19 cellular contexts compared by ENCODE assay signal in the genomic region with DNA sequence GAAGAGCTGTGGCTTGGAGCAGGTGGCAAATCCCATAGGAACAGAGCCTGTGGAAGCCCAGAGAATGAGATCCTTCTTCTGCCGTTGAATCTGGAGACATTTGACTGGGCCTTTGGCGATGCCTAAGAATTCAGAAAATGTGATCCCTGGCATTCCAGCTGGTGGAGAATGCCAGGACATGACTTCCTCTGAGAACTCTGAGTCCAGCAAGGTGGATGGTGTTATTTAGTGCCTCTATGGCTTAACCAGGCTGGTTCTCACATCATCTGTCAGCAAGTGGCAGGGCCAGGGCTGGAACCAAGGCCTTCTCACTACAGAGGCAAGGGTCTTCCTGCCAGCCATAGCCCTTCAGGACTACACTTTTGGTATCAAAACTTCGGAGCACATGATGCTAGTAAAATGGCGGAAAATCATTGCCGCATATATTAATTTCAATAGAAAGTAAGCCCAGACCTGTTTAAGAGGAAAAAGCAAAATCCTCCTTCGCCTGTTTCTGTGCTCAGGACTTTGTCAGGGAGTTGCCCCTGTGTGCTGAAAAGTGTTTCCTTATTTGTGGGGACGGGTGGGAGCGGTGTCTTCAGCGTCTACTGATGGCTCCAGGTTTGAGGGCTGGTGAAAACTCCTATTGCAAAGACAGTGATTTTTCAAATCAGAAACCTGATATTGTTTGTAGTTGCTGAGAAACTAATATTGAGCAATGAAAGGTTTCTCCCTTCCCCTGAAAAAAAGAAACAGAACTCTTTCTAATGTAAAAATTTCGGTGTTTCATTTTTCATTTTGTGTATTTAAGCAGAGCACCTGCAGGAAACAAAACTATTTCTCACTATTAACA. TPM values are rescaled to one million over a fixed set of nuclear protein-coding genes. Genes with fewer than 3 reads are reported as not detected.
DNase-seq lines count a peak whose midpoint lies in the region; ATAC-seq, FAIRE-seq and TF ChIP-seq lines count a peak whose summit lies in the region.
"Had no signal": no experiment of that assay in that cellular context is flagged by ENCODE, and none has a peak within 500 bp of the region (broad histone marks: within the 10 kb centered on the region; RNA-seq: fewer than 3 reads in every experiment).

No MANE protein-coding gene starts in this region.

- RAD21 ChIA-PET in GM12878 (lab: Charles Lee; ENCODE audit: unreplicated experiment) = interaction anchor here (1.0 to 13.0 kb wide), 20 partner anchors 7 to 127 kb away, joined by 3 to 256 read pairs (median 14); partner anchors contain the start of gene DUSP22

- H3K27ac ChIP-seq in GM23338 (ENCODE audit: low read depth) (no peak overlapping the region), GM12878 (ENCODE audit: control insufficient read depth, insufficient read depth) (peak overlapping the region; percentile 92), smooth muscle cell (ENCODE audit: low read depth) (no peak overlapping the region)

- H3K4me1 Mint-ChIP-seq in GM23338 = peaks cover 5% of the 10 kb centered on the region

- TF ChIP-seq EP300 in GM12878 (IDR thresholded peaks at IDR 0.05; ENCODE audit: borderline replicate concordance in 1 of 2, control insufficient read depth in 1 of 2, low read depth in 2 of 2, low read length in 2 of 2) = no peak

- SMC1A ChIA-PET in GM12878 (lab: Charles Lee; ENCODE audit: uncharacterized antibody, unreplicated experiment) = interaction anchor here (1.0 to 14.6 kb wide), 20 partner anchors 7 to 174 kb away, joined by 3 to 707 read pairs (median 10); partner anchors contain the start of genes DUSP22 and IRF4

- peak overlapping the region; percentile 63 for H3K9ac ChIP-seq in GM12878 (ENCODE audit: control insufficient read depth, insufficient read depth, low read length)
- H3K9ac ChIP-seq in smooth muscle cell (ENCODE audit: low read depth) = no peak overlapping the region
- H3K9ac ChIP-seq: SK-N-SH had no signal

- peak; percentile 22 for DNase-seq in AG10803 (ENCODE audit: low read depth)
- DNase-seq in GM23338 (ENCODE audit: low spot score) = peak; percentile 44
- DNase-seq in GM12878 (ENCODE audit: low read depth, low spot score) = peak; percentile 80
- no peak for DNase-seq in mucosa of descending colon
- no peak for DNase-seq in HT-29 (ENCODE audit: low spot score)
- no peak for DNase-seq in NCI-H2171 treated with DMSO at 0.1 percent for 48 hours (lab: John Stamatoyannopoulos, UW)
- DNase-seq in smooth muscle cell (lab: John Stamatoyannopoulos, UW; ENCODE audit: unreplicated experiment) = no peak
- DNase-seq: activated CD4-positive, alpha-beta memory T cell treated with anti-CD3 and anti-CD28 coated beads for 36 hours; CD8-positive, alpha-beta memory T cell; central memory CD4-positive, alpha-beta T cell; foreskin fibroblast; NCI-H2029 treated with DMSO at 0.1 percent for 48 hours; NCI-H524; SK-N-SH; stimulated activated naive CD4-positive, alpha-beta T cell; trophoblast cell had no signal

- H3K4me3 ChIP-seq in AG10803 (ENCODE audit: low read length) (no peak overlapping the region), GM23338 (no peak overlapping the region), GM12878 (no peak overlapping the region), mucosa of descending colon (no peak overlapping the region), smooth muscle cell (no peak overlapping the region)
- H3K4me3 ChIP-seq: Peyer's patch had no signal

- CTCF ChIA-PET in GM12878 (lab: Yijun Ruan, JAX) = interaction anchor here (0.8 to 8.6 kb wide), 15 partner anchors 9 to 100 kb away, joined by 3 to 94 read pairs (median 7); no protein-coding TSS in a partner anchor

- no peak overlapping the region for H3K4me3 Mint-ChIP-seq in GM23338
- H3K4me3 Mint-ChIP-seq: activated CD4-positive, alpha-beta memory T cell treated with anti-CD3 and anti-CD28 coated beads for 36 hours had no signal

- H3K27ac Mint-ChIP-seq in GM23338 = no peak overlapping the region
- H3K27ac Mint-ChIP-seq: activated CD4-positive, alpha-beta memory T cell treated with anti-CD3 and anti-CD28 coated beads for 36 hours; CD8-positive, alpha-beta memory T cell had no signal

- H3K9me3 ChIP-seq in GM12878 (replicated peaks; ENCODE audit: control insufficient read depth, insufficient read depth, low read length) (no peaks in the 10 kb centered on the region), mucosa of descending colon (peaks cover 9% of the 10 kb centered on the region), smooth muscle cell (replicated peaks; ENCODE audit: low read depth) (peaks cover 5% of the 10 kb centered on the region)
- H3K9me3 ChIP-seq: Peyer's patch, SK-N-SH had no signal

- ATAC-seq in GM18858 (IDR thresholded peaks at IDR 0.05; ENCODE audit: unreplicated experiment) (peak; percentile 17), GM23338 (no peak), GM12878 (peak; percentile 1; the same call in 2 of the 3 replicates), mucosa of descending colon (no peak)

- WGBS in GM12878 (ENCODE audit: insufficient coverage, insufficient replicate concordance, low lambda C conversion rate, missing lambda C conversion rate) = 33% methylated on average over 10 of the region's 10 CpGs
- whole genome bisulfite sequencing in smooth muscle cell (ENCODE audit: low lambda C conversion rate) = 84% methylated on average over 10 of the region's 10 CpGs

- peaks cover 8% of the 10 kb centered on the region for H3K27me3 Mint-ChIP-seq in GM23338 (ENCODE audit: insufficient read depth, low read depth, poor library complexity)
- H3K27me3 Mint-ChIP-seq: CD8-positive, alpha-beta memory T cell had no signal

- H4K20me1 ChIP-seq in GM23338 (replicated peaks; ENCODE audit: insufficient read depth) (peaks cover 6% of the 10 kb centered on the region), GM12878 (ENCODE audit: control insufficient read depth, insufficient read depth) (no peaks in the 10 kb centered on the region), smooth muscle cell (ENCODE audit: low read depth) (peaks cover 50% of the 10 kb centered on the region)

- TF ChIP-seq CTCF in AG10803 (conservative IDR thresholded peaks at IDR 0.05; ENCODE audit: low read length) (no peak), GM23338 (conservative IDR thresholded peaks at IDR 0.05; ENCODE audit: low read depth in 2 of 2) (no peak), GM12878 (IDR thresholded peaks at IDR 0.05 in 2 of 3, conservative IDR thresholded peaks at IDR 0.05 in 1 of 3; ENCODE audit: control insufficient read depth in 2 of 3, extremely low read depth in 1 of 3, insufficient read depth in 1 of 3, low read depth in 3 of 3, low read length in 3 of 3) (no peak), mucosa of descending colon (IDR thresholded peaks at IDR 0.05) (no peak), smooth muscle cell (IDR thresholded peaks at IDR 0.05; ENCODE audit: borderline replicate concordance, insufficient read depth, poor library complexity, severe bottlenecking) (no peak)

- peaks cover 5% of the 10 kb centered on the region; the same call in 2 of the 3 replicates for H3K9me3 Mint-ChIP-seq in GM23338
- H3K9me3 Mint-ChIP-seq: activated CD4-positive, alpha-beta memory T cell treated with anti-CD3 and anti-CD28 coated beads for 36 hours had no signal

- POLR2A ChIA-PET in GM12878 (lab: Charles Lee) = interaction anchor here (0.9 to 13.8 kb wide), 10 partner anchors 8 to 95 kb away, joined by 3 to 227 read pairs (median 26); partner anchors contain the start of gene DUSP22

- H3F3A ChIP-seq in GM23338 (replicated peaks; ENCODE audit: low read depth) (no peaks in the 10 kb centered on the region), smooth muscle cell (ENCODE audit: low read depth) (no peaks in the 10 kb centered on the region)

- H3K27me3 ChIP-seq in GM23338 (ENCODE audit: insufficient read depth) (no peaks in the 10 kb centered on the region), GM12878 (replicated peaks in 1 of 2; ENCODE audit: control insufficient read depth in 2 of 2, insufficient read depth in 2 of 2, low read length in 1 of 2) (no peaks in the 10 kb centered on the region), smooth muscle cell (ENCODE audit: low read depth) (no peaks in the 10 kb centered on the region)
- H3K27me3 ChIP-seq: Peyer's patch had no signal

- H3K36me3 Mint-ChIP-seq in GM23338 (ENCODE audit: low read depth) = peaks cover 17% of the 10 kb centered on the region

- no peak for TF ChIP-seq POLR2A in GM12878 (IDR thresholded peaks at IDR 0.05; ENCODE audit: low read depth, low read length)

- TF ChIP-seq RAD21 in GM12878 (IDR thresholded peaks at IDR 0.05; ENCODE audit: insufficient read depth, low read depth, low read length) = no peak

- in situ Hi-C loops in GM12878 (cut with MboI) = no loop called here

- H3K9me2 ChIP-seq in GM23338 (ENCODE audit: insufficient read depth) = peaks cover 3% of the 10 kb centered on the region; the same call in 1 of the 2 replicates
- H3K9me2 ChIP-seq: SK-N-SH had no signal

- H3K79me2 ChIP-seq in GM23338 (replicated peaks; ENCODE audit: insufficient read depth) (peaks cover 5% of the 10 kb centered on the region), GM12878 (ENCODE audit: control insufficient read depth, insufficient read depth, low read length) (peaks cover 78% of the 10 kb centered on the region), smooth muscle cell (ENCODE audit: low read depth) (no peaks in the 10 kb centered on the region)

- BruUV-seq in GM12878 (replicated peaks; lab: Mats Ljungman, UMichigan) = no TSS peak

- H3K4me2 ChIP-seq in GM23338 = no peak overlapping the region
- peak overlapping the region; percentile 84 for H3K4me2 ChIP-seq in GM12878 (ENCODE audit: control insufficient read depth, insufficient read depth)
- no peak overlapping the region for H3K4me2 ChIP-seq in smooth muscle cell
- H3K4me2 ChIP-seq: SK-N-SH had no signal

- intact Hi-C loops in GM12878 (cut with micrococcal nuclease; ENCODE audit: unreplicated experiment) (loop anchor here (1.0 kb wide), 1 partner anchor 10 kb away; no protein-coding TSS in a partner anchor), mucosa of descending colon (cut with DNase I, micrococcal nuclease) (no loop called here)

- peaks cover 15% of the 10 kb centered on the region; the same call in 1 of the 2 replicates for H3K4me1 ChIP-seq in GM23338 (ENCODE audit: insufficient read depth)
- H3K4me1 ChIP-seq in GM12878 (ENCODE audit: control insufficient read depth, insufficient read depth, low read length) = peaks cover 95% of the 10 kb centered on the region
- no peaks in the 10 kb centered on the region for H3K4me1 ChIP-seq in mucosa of descending colon (ENCODE audit: low read depth)
- no peaks in the 10 kb centered on the region for H3K4me1 ChIP-seq in smooth muscle cell (ENCODE audit: low read depth)

- peaks cover 7% of the 10 kb centered on the region for H3K36me3 ChIP-seq in GM23338 (ENCODE audit: insufficient read depth)
- H3K36me3 ChIP-seq in GM12878 (ENCODE audit: control insufficient read depth in 2 of 2, insufficient read depth in 2 of 2, low read length in 1 of 2) = peaks cover 15 to 17% of the 10 kb centered on the region in 2 experiments
- no peaks in the 10 kb centered on the region for H3K36me3 ChIP-seq in mucosa of descending colon (ENCODE audit: low read depth)
- no peaks in the 10 kb centered on the region for H3K36me3 ChIP-seq in smooth muscle cell (ENCODE audit: low read depth)
- H3K36me3 ChIP-seq: Peyer's patch had no signal

- no peak overlapping the region for H2AFZ ChIP-seq in GM23338
- H2AFZ ChIP-seq in GM12878 (ENCODE audit: control insufficient read depth, low read depth, low read length) = no peak overlapping the region
- no peak overlapping the region for H2AFZ ChIP-seq in smooth muscle cell (ENCODE audit: low read depth)

- FAIRE-seq in GM12878 (lab: Jason Lieb, UNC) = no peak
- FAIRE-seq: A204.1 had no signal

RNA-seq across cellular contexts. Expression of gene DUSP22, which starts 23.9 kb away (rescaled TPM):
- total RNA-seq in GM23338 (2014; rRNA removed; shearing (Covaris generic)) = 31.0 and 36.8 TPM in 2 replicates
- polyA plus RNA-seq in GM23338 (2016; fragmentation: Nextera tagmentation; extraction: Ambion mirVana) (11.2 and 12.8 TPM in 2 replicates), GM12878 (2011; rRNA removed) (78.9 and 80.1 TPM in 2 replicates), GM12878 (2014; fragmentation: Illumina TruSeq; extraction: Trizol) (87.9 and 101 TPM in 2 replicates), GM12878 (2014; fragmentation: Nextera tagmentation; extraction: Ambion mirVana) (10 to 100 TPM; 93.4 to 99.7 TPM), GM12878 (2014; rRNA removed) (138 and 147 TPM in 2 replicates), GM12878 (2016; fragmentation: Nextera tagmentation; extraction: Ambion mirVana) (100 to 1,000 TPM; 150 to 156 TPM), smooth muscle cell (16.3 and 17.2 TPM in 2 replicates)
- 632 and 708 TPM in 2 replicates for total RNA-seq in GM12878 (2013; cell fraction: nucleolus; rRNA removed)
- total RNA-seq in GM12878 (2014; rRNA removed) (113 and 123 TPM in 2 replicates), GM12878 (2014; rRNA removed; fragmentation: Illumina TruSeq; extraction: Trizol) (80.6 and 83.3 TPM in 2 replicates), GM12878 (2021) (125 and 130 TPM in 2 replicates), mucosa of descending colon (10 to 100 TPM; 27.5 to 80.6 (median 29.1) TPM), smooth muscle cell (15.7 and 19.1 TPM in 2 replicates)
- 128 TPM for polyA plus RNA-seq in GM12878 (2011; ENCODE audit: low read depth)
- 109 and 115 TPM in 2 replicates for polyA plus RNA-seq in GM12878 (2011; cell fraction: cytosol; rRNA removed)
- polyA plus RNA-seq in GM12878 (2011; cell fraction: nucleus; rRNA removed) = 359 and 389 TPM in 2 replicates
- polyA plus RNA-seq in GM12878 (2012) = 121 and 164 TPM in 2 replicates
- 84.5 and 84.7 TPM in 2 replicates for polyA minus RNA-seq in GM12878 (2011; rRNA and poly(A)+ RNA removed)
- 15.5 and 16.8 TPM in 2 replicates for polyA minus RNA-seq in GM12878 (2011; cell fraction: cytosol; rRNA and poly(A)+ RNA removed)
- 118 and 156 TPM in 2 replicates for polyA minus RNA-seq in GM12878 (2011; cell fraction: nucleus; rRNA and poly(A)+ RNA removed)
- 14.4 and 19.3 TPM in 2 replicates for total RNA-seq in HT-29 (2014; rRNA removed; shearing (Covaris generic))

Comparison
In these comparisons a context has a peak if more than half of its experiments do, and no peak if none do; other contexts are left out.
1. DNase-seq: peak in AG10803 (single experiment), GM23338 (single experiment) and GM12878 (single experiment); none in mucosa of descending colon (0 of 3), HT-29 (single experiment), NCI-H2171 treated with DMSO at 0.1 percent for 48 hours (single experiment) and smooth muscle cell (single experiment).
2. ATAC-seq: peak in GM18858 (single experiment) and GM12878 (single experiment); none in GM23338 (single experiment) and mucosa of descending colon (single experiment).